Comparison of ENCODE assay signal across 18 cellular contexts in genomic region chr19:15112385-15112784, GRCh38. TPM values are rescaled to one million over a fixed set of nuclear protein-coding genes. Genes with fewer than 3 reads are reported as not detected.
A peak's percentile ranks its signal among the peaks of the same experiment; 100 is the strongest.
DNase-seq lines count a peak whose midpoint lies in the region; ATAC-seq and TF ChIP-seq lines count a peak whose summit lies in the region.
"Had no signal": no experiment of that assay in that cellular context is flagged by ENCODE, and none has a peak within 500 bp of the region (broad histone marks: within the 10 kb centered on the region; RNA-seq: fewer than 3 reads in every experiment).

No MANE protein-coding gene starts in this region.

- CTCF ChIA-PET in AG04450 (lab: Charles Lee): no interaction called here

- TF ChIP-seq CTCF in AG04450 (IDR thresholded peaks at IDR 0.05; ENCODE audit: low read depth, low read length) (peak; percentile 9; the same call in 1 of the 2 replicates), GM12873 (IDR thresholded peaks at IDR 0.05; ENCODE audit: insufficient read depth, low read depth, low read length, missing control alignments) (peak; percentile 14)

- POLR2A ChIA-PET in AG04450 (lab: Yijun Ruan, JAX): interaction anchor here (0.8 kb wide), 1 partner anchor 220 kb away, joined by 3 read pairs; no protein-coding TSS in a partner anchor

- H3K27me3 ChIP-seq in AG04450 (ENCODE audit: control insufficient read depth, insufficient read depth, low read length): no peaks in the 10 kb centered on the region

- H3K9me3 ChIP-seq in AG04450 (ENCODE audit: control insufficient read depth, insufficient read depth, low read length): peaks cover 10% of the 10 kb centered on the region
- H3K9me3 ChIP-seq: prostate gland had no signal

- no peak overlapping the region for H3K4me3 ChIP-seq in AG04450 (ENCODE audit: low read depth, low read length)
- H3K4me3 ChIP-seq: prostate gland, SK-N-MC had no signal

- DNase-seq in AG04450 (ENCODE audit: low read depth, low spot score) (no peak), SW480 (ENCODE audit: low spot score) (peak; percentile 20), iPS-NIHi7 (ENCODE audit: extremely low spot score) (peak; percentile 59), DMS114 treated with DMSO at 0.1 percent for 48 hours (lab: John Stamatoyannopoulos, UW; ENCODE audit: unreplicated experiment) (no peak), NCI-H446 treated with DMSO at 0.1 percent for 48 hours (lab: John Stamatoyannopoulos, UW) (no peak), T1000 (lab: John Stamatoyannopoulos, UW) (no peak)
- DNase-seq: activated B cell treated with CpG ODN at 0.5 μM for 24 hours; activated T-cell treated with anti-CD3 and anti-CD28 coated beads for 4 hours; cortex of kidney; NCI-H187; NCI-H82; stimulated activated CD4-positive, alpha-beta T cell treated with anti-CD3 and anti-CD28 coated beads, Interleukin-1b, Interleukin-23, amount 100 ng/mL, for 48 hours had no signal

- no peak overlapping the region for H3K27ac ChIP-seq in AG04450 (ENCODE audit: low read depth, low read length)
- H3K27ac ChIP-seq: KMS-11, prostate gland, SK-N-MC had no signal

- ATAC-seq in HG02840 (IDR thresholded peaks at IDR 0.05; ENCODE audit: low FRiP score, unreplicated experiment): no peak

RNA-seq across cellular contexts. Expression of gene SYDE1, which starts 5.2 kb away (rescaled TPM):
- 30.3 and 42.3 TPM in 2 replicates for polyA plus RNA-seq in AG04450 (2011; rRNA removed)
- 29.1 and 38.4 TPM in 2 replicates for polyA minus RNA-seq in AG04450 (2011; rRNA and poly(A)+ RNA removed)
- polyA plus RNA-seq: CD14-positive monocyte had no signal

RNA-seq across cellular contexts. Expression of gene OR1I1, which starts 30.4 kb away (rescaled TPM):
- polyA plus RNA-seq in AG04450 (2011; rRNA removed): not detected in 2 replicates
- not detected in 2 replicates for polyA minus RNA-seq in AG04450 (2011; rRNA and poly(A)+ RNA removed)
- polyA plus RNA-seq: CD14-positive monocyte had no signal

Comparison
In these comparisons a context has a peak if more than half of its experiments do, and no peak if none do; other contexts are left out.
1. DNase-seq: peak in SW480 (single experiment) and iPS-NIHi7 (single experiment); none in AG04450 (single experiment), DMS114 treated with DMSO at 0.1 percent for 48 hours (single experiment), NCI-H446 treated with DMSO at 0.1 percent for 48 hours (single experiment) and T1000 (single experiment).